8 cellular contexts compared by ENCODE assay signal in genomic region chr3:179348325-179349013, GRCh38. TPM values are rescaled to one million over a fixed set of nuclear protein-coding genes. Genes with fewer than 3 reads are reported as not detected.
DNase-seq lines count a peak whose midpoint lies in the region; ATAC-seq, FAIRE-seq and TF ChIP-seq lines count a peak whose summit lies in the region.

No MANE protein-coding gene starts in this region.

- WGBS in body of pancreas, 2 donors, result 9 to 11% methylated on average over 5 of the region's 5 CpGs
- no CpG with 5 or more reads among the region's 5 CpGs for WGBS in mesendoderm (ENCODE audit: extremely low coverage, insufficient coverage, low lambda C conversion rate)

- H4K20me1 ChIP-seq in KMS-11 (ENCODE audit: insufficient read depth), result no peaks in the 10 kb centered on the region

- H3K36me3 ChIP-seq in KMS-11 (ENCODE audit: insufficient read depth), result peaks cover 3% of the 10 kb centered on the region; the same call in 1 of the 2 replicates
- peaks cover 0 to 6% of the 10 kb centered on the region in 2 donors for H3K36me3 ChIP-seq in body of pancreas (replicated peaks in 1 of 2; ENCODE audit: insufficient read depth in 1 of 2, low read depth in 2 of 2)
- no peaks in the 10 kb centered on the region for H3K36me3 ChIP-seq in mesendoderm (ENCODE audit: control insufficient read depth, insufficient read depth, low read length)

- H3K4ac ChIP-seq in mesendoderm (ENCODE audit: low read depth, low read length), result no peak overlapping the region

- no peak overlapping the region for H3K18ac ChIP-seq in mesendoderm (ENCODE audit: low read length)

- intact Hi-C loops in body of pancreas (cut with DNase I), result no loop called here

- peak overlapping the region; percentile 90 for H3K4me3 ChIP-seq in KMS-11 (IDR thresholded peaks at IDR 0.05; ENCODE audit: insufficient read depth, low read depth, low read length)
- peak overlapping the region; percentile 67 to 97 for H3K4me3 ChIP-seq in body of pancreas
- peak overlapping the region; percentile 75 for H3K4me3 ChIP-seq in mesendoderm (ENCODE audit: low read length)

- H3K4me1 ChIP-seq in KMS-11 (ENCODE audit: low read depth, poor library complexity, severe bottlenecking) (peaks cover 9% of the 10 kb centered on the region), body of pancreas (peaks cover 21% of the 10 kb centered on the region), mesendoderm (ENCODE audit: control insufficient read depth, low read depth, low read length) (peaks cover 2% of the 10 kb centered on the region)

- H3K4me2 ChIP-seq in KMS-11 (peak overlapping the region; percentile 66), mesendoderm (ENCODE audit: low read length) (peak overlapping the region; percentile 37)

- FAIRE-seq in GM12892 (lab: Jason Lieb, UNC), result peak; percentile 84

- H2AK5ac ChIP-seq in mesendoderm (ENCODE audit: low read length), result no peak overlapping the region

- H3K27me3 ChIP-seq in KMS-11 (ENCODE audit: insufficient read depth, low read depth) (no peaks in the 10 kb centered on the region), body of pancreas (no peaks in the 10 kb centered on the region), mesendoderm (ENCODE audit: insufficient read depth, low read length, poor library complexity) (no peaks in the 10 kb centered on the region)

- peaks cover 3% of the 10 kb centered on the region for H3K79me1 ChIP-seq in mesendoderm (ENCODE audit: low read length)

- H3K9ac ChIP-seq in KMS-11 (peak overlapping the region; percentile 56; the same call in 1 of the 2 replicates), mesendoderm (ENCODE audit: low read length) (peak overlapping the region; percentile 76)

- H2BK5ac ChIP-seq in mesendoderm (ENCODE audit: low read length), result no peak overlapping the region

- TF ChIP-seq CTCF in KMS-11 (conservative IDR thresholded peaks at IDR 0.05; ENCODE audit: low read depth, low read length) (no peak), body of pancreas (IDR thresholded peaks at IDR 0.05) (no peak)

- DNase-seq in GM12892 (ENCODE audit: insufficient read length) (peak; percentile 16), body of pancreas (no peak), mesendoderm (no peak), NCI-H187 treated with DMSO at 0.1 percent for 48 hours (lab: John Stamatoyannopoulos, UW) (no peak), NCI-H748 (lab: John Stamatoyannopoulos, UW; ENCODE audit: unreplicated experiment) (no peak), SHP77 treated with DMSO at 0.1 percent for 48 hours (lab: John Stamatoyannopoulos, UW) (no peak)

- H2BK15ac ChIP-seq in mesendoderm (replicated peaks; ENCODE audit: low read depth), result no peak overlapping the region

- H3K27ac ChIP-seq in KMS-11, result no peak overlapping the region
- peak overlapping the region in 3 of 4 donors; percentile 76 to 94 (median 89) for H3K27ac ChIP-seq in body of pancreas
- no peak overlapping the region for H3K27ac ChIP-seq in mesendoderm (ENCODE audit: low read depth, low read length)

- H3K9me3 ChIP-seq in body of pancreas, result no peaks in the 10 kb centered on the region

- H4K8ac ChIP-seq in mesendoderm (ENCODE audit: low read depth, low read length), result no peak overlapping the region

- no peak overlapping the region for H2BK120ac ChIP-seq in mesendoderm (ENCODE audit: low read depth, low read length)

- peak overlapping the region; percentile 86 for H3K56ac ChIP-seq in mesendoderm (ENCODE audit: low read length)

- H3K79me2 ChIP-seq in KMS-11 (ENCODE audit: insufficient read depth, low read depth) (no peaks in the 10 kb centered on the region; the same call in 1 of the 2 replicates), mesendoderm (ENCODE audit: control insufficient read depth, insufficient read depth, low read length) (no peaks in the 10 kb centered on the region)

- ATAC-seq in GM21717 (IDR thresholded peaks at IDR 0.05; ENCODE audit: unreplicated experiment) (peak; percentile 70), body of pancreas (peak; percentile 24)

- peak overlapping the region; percentile 92 for H2AFZ ChIP-seq in KMS-11 (ENCODE audit: low read depth)

- TF ChIP-seq POLR2A in GM12892 (IDR thresholded peaks at IDR 0.05; ENCODE audit: low read depth, low read length), result no peak
- no peak for TF ChIP-seq POLR2A in body of pancreas (IDR thresholded peaks at IDR 0.05)

- no peak overlapping the region for H4K5ac ChIP-seq in mesendoderm (ENCODE audit: low read length)

- H3K23ac ChIP-seq in mesendoderm (ENCODE audit: low read length), result no peak overlapping the region

RNA-seq across cellular contexts. Expression of gene MFN1, which starts 1.0 kb away (rescaled TPM):
- 48.0 TPM for polyA plus RNA-seq in GM12892 (2012; ENCODE audit: missing spikeins)
- 10 to 100 TPM; 39.4 to 84.0 TPM for total RNA-seq in body of pancreas
- polyA plus RNA-seq in mesendoderm (2013, experiment 1 of 2), result 10.8 TPM
- polyA plus RNA-seq in mesendoderm (2013, experiment 2 of 2), result 11.2 TPM

RNA-seq across cellular contexts. Expression of gene ZNF639, which starts 25.6 kb away (rescaled TPM):
- 39.1 TPM for polyA plus RNA-seq in GM12892 (2012; ENCODE audit: missing spikeins)
- 10 to 100 TPM; 17.8 to 23.3 TPM for total RNA-seq in body of pancreas
- 39.6 TPM for polyA plus RNA-seq in mesendoderm (2013, experiment 1 of 2)
- polyA plus RNA-seq in mesendoderm (2013, experiment 2 of 2), result 39.0 TPM

Comparison
In these comparisons a context has a peak if more than half of its experiments do, and no peak if none do; other contexts are left out.
1. H3K27ac ChIP-seq: peak in body of pancreas (3 of 4); none in KMS-11 (single experiment) and mesendoderm (single experiment).
2. Peak in every context shown above with its lines, with median percentiles within 50 percentile points of each other: H3K4me3 ChIP-seq.